ENCODE assay signal across 9 cellular contexts in the genomic region with DNA sequence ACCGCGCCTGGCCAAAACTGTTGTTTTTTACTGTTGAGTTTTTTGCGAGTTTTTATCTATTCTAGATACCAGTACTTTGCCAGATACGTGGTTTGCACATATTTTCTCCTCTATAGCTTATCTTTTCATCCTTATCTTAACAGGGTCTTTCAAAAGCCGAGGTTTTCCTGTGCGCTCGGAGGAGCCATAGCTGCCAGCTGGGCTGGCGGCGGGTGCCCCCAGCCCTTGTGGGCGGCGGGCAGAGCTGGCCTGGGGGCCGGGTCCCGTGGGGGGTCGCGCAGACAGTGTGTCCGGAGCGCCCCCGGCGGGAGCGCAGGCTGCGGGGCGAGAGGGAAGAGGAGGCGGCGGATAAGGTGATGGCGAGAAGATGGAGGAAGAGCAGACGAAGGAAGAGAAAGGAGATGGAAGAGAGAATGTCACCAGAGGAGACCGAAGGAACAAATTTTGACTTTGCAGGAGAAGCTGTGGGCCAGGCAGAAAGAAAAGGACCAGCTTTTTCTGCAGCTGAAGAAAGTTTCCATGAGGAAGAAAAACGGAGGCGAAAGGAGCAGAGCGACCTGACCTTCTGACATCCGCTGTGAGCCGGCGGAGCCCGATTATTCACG. TPM values are rescaled to one million over a fixed set of nuclear protein-coding genes. Genes with fewer than 3 reads are reported as not detected.
DNase-seq lines count a peak whose midpoint lies in the region; ATAC-seq and TF ChIP-seq lines count a peak whose summit lies in the region.
"Had no signal": no experiment of that assay in that cellular context is flagged by ENCODE, and none has a peak within 500 bp of the region (broad histone marks: within the 10 kb centered on the region; RNA-seq: fewer than 3 reads in every experiment).

No MANE protein-coding gene starts in this region.

- no peak overlapping the region for H3K27ac ChIP-seq in colonic mucosa

- peak overlapping the region; percentile 80 for H3K4me3 Mint-ChIP-seq in natural killer cell treated with Interleukin-12 subunit alpha and Interleukin-12 subunit beta and Interleukin-15 and Interleukin-18, amount 100 ng/mL, for 72 hours

- intact Hi-C loops in colonic mucosa (cut with DNase I): no loop called here

- H3K36me3 Mint-ChIP-seq in natural killer cell treated with Interleukin-12 subunit alpha and Interleukin-12 subunit beta and Interleukin-15 and Interleukin-18, amount 100 ng/mL, for 72 hours: no peaks in the 10 kb centered on the region

- TF ChIP-seq CTCF in colonic mucosa (IDR thresholded peaks at IDR 0.05): no peak

- ATAC-seq in GM19455 (IDR thresholded peaks at IDR 0.05; ENCODE audit: unreplicated experiment): peak; percentile 25
- ATAC-seq in HG03571 (IDR thresholded peaks at IDR 0.05; ENCODE audit: unreplicated experiment): peak; percentile 22
- peak; percentile 56 to 68 for ATAC-seq in natural killer cell treated with Interleukin-12 subunit alpha and Interleukin-12 subunit beta and Interleukin-15 and Interleukin-18, amount 100 ng/mL, for 72 hours

- H3K4me1 ChIP-seq in colonic mucosa: no peaks in the 10 kb centered on the region

- H3K27me3 ChIP-seq in colonic mucosa: no peaks in the 10 kb centered on the region

- H3K27me3 Mint-ChIP-seq in natural killer cell treated with Interleukin-12 subunit alpha and Interleukin-12 subunit beta and Interleukin-15 and Interleukin-18, amount 100 ng/mL, for 72 hours: no peaks in the 10 kb centered on the region

- peak; percentile 28 for DNase-seq in D341Med (ENCODE audit: low spot score)
- no peak for DNase-seq in colonic mucosa
- DNase-seq in natural killer cell treated with Interleukin-12 subunit alpha and Interleukin-12 subunit beta and Interleukin-15 and Interleukin-18, amount 100 ng/mL, for 72 hours (ENCODE audit: low spot score): no peak
- no peak for DNase-seq in NCI-H82 treated with DMSO at 0.1 percent for 48 hours (lab: John Stamatoyannopoulos, UW; ENCODE audit: unreplicated experiment)
- DNase-seq in EL: no peak
- no peak for DNase-seq in GOT3 (lab: John Stamatoyannopoulos, UW)

- H3K9me3 Mint-ChIP-seq in natural killer cell treated with Interleukin-12 subunit alpha and Interleukin-12 subunit beta and Interleukin-15 and Interleukin-18, amount 100 ng/mL, for 72 hours: no peaks in the 10 kb centered on the region

- H3K9ac ChIP-seq in colonic mucosa (ENCODE audit: low read depth in 2 of 2, low read length in 2 of 2): peak overlapping the region; percentile 38 to 40

- H3K4me3 ChIP-seq in colonic mucosa: peak overlapping the region; percentile 33

- H3K27ac Mint-ChIP-seq in natural killer cell treated with Interleukin-12 subunit alpha and Interleukin-12 subunit beta and Interleukin-15 and Interleukin-18, amount 100 ng/mL, for 72 hours: peak overlapping the region; percentile 67 to 88

- H3K4me1 Mint-ChIP-seq in natural killer cell treated with Interleukin-12 subunit alpha and Interleukin-12 subunit beta and Interleukin-15 and Interleukin-18, amount 100 ng/mL, for 72 hours (ENCODE audit: low read depth in 2 of 2): peaks cover 12 to 17% of the 10 kb centered on the region in 2 donors

- no peaks in the 10 kb centered on the region for H3K36me3 ChIP-seq in colonic mucosa

- H3K9me3 ChIP-seq in colonic mucosa: no peaks in the 10 kb centered on the region

RNA-seq across cellular contexts. Expression of a gene that starts 11.0 kb away (rescaled TPM):
- 100 to 1,000 TPM; 337 to 366 TPM for total RNA-seq in colonic mucosa
- 100 to 1,000 TPM; 399 to 539 TPM for total RNA-seq in natural killer cell treated with Interleukin-12 subunit alpha and Interleukin-12 subunit beta and Interleukin-15 and Interleukin-18, amount 100 ng/mL, for 72 hours

RNA-seq across cellular contexts. Expression of a gene that starts 33.9 kb away (rescaled TPM):
- total RNA-seq in colonic mucosa: 10 to 100 TPM; 13.4 to 40.4 TPM
- total RNA-seq in natural killer cell treated with Interleukin-12 subunit alpha and Interleukin-12 subunit beta and Interleukin-15 and Interleukin-18, amount 100 ng/mL, for 72 hours: 100 to 1,000 TPM in 1 of 2 donors, 10 to 100 TPM in 1; 63.1 to 114 TPM

RNA-seq across cellular contexts. Expression of a gene that starts 55.2 kb away (rescaled TPM):
- total RNA-seq in colonic mucosa: 1 to 10 TPM; 1.0 to 1.2 TPM
- not detected for total RNA-seq in natural killer cell treated with Interleukin-12 subunit alpha and Interleukin-12 subunit beta and Interleukin-15 and Interleukin-18, amount 100 ng/mL, for 72 hours
- total RNA-seq: LHCN-M2 had no signal
